Comparison of ENCODE assay signal across 25 cellular contexts in the genomic region with DNA sequence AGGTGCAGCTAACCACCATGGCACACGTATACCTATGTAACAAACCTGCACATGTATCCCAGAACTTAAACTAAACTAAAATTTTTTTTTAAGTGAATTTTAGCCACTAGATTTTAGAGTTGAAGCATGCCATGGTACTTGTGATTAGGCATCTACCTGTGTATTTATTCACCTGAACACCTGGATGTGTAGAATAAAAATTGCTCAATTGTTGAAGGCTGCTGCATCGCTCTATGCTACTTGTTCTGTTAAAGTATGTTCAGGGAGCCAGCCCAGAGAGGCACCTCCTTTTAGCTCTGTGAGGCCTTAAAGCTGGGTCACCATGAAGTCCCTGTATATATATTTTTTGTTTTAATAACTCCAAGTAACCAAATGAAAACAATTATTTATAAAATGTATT. TPM values are rescaled to one million over a fixed set of nuclear protein-coding genes. Genes with fewer than 3 reads are reported as not detected.
"Had no signal": no experiment of that assay in that cellular context is flagged by ENCODE, and none has a peak within 500 bp of the region (broad histone marks: within the 10 kb centered on the region; RNA-seq: fewer than 3 reads in every experiment).

No MANE protein-coding gene starts in this region.

- DNase-seq: activated B cell treated with CpG ODN at 0.5 μM for 24 hours; activated CD4-positive, alpha-beta memory T cell treated with anti-CD3 and anti-CD28 coated beads, Interleukin-2, amount 10 ng/mL, durations not matched to agents 7 days and 5 days; activated CD4-positive, alpha-beta T cell treated with anti-CD3 and anti-CD28 coated beads for 48 hours; activated CD4-positive, alpha-beta T cell treated with anti-CD3 and anti-CD28 coated beads, Interleukin-2, amount 10 ng/mL, durations not matched to agents 7 days and 5 days; activated CD4-positive, alpha-beta T cell treated with anti-CD3 and anti-CD28 coated beads, Interleukin-2, amount 50 U/mL, for 48 hours; activated CD4-positive, CD25-positive, alpha-beta regulatory T cell treated with anti-CD3 and anti-CD28 coated beads, Interleukin-2, amount 50 U/mL, for 72 hours; activated CD8-positive, alpha-beta memory T cell treated with anti-CD3 and anti-CD28 coated beads for 24 hours; activated CD8-positive, alpha-beta memory T cell treated with anti-CD3 and anti-CD28 coated beads, Interleukin-2, amount 10 ng/mL, durations not matched to agents 7 days and 5 days; activated CD8-positive, alpha-beta memory T cell treated with anti-CD3 and anti-CD28 coated beads, Interleukin-2, amount 50 U/mL, for 48 hours; activated CD8-positive, alpha-beta T cell treated with anti-CD3 and anti-CD28 coated beads, Interleukin-2, amount 10 ng/mL, durations not matched to agents 7 days and 5 days; activated effector memory CD4-positive, alpha-beta T cell treated with Interleukin-2 at 50 U/mL for 16 hours; activated gamma-delta T cell; activated naive CD4-positive, alpha-beta T cell treated with anti-CD3 and anti-CD28 coated beads, Interleukin-2, amount 10 ng/mL, durations not matched to agents 7 days and 5 days; activated naive CD4-positive, alpha-beta T cell treated with Interleukin-2 at 50 U/mL for 16 hours; activated naive CD8-positive, alpha-beta T cell treated with anti-CD3 and anti-CD28 coated beads, Interleukin-2, amount 10 ng/mL, durations not matched to agents 7 days and 5 days; activated naive CD8-positive, alpha-beta T cell treated with anti-CD3 and anti-CD28 coated beads, Interleukin-2, amount 50 U/mL, for 24 hours; activated T-cell treated with anti-CD3 and anti-CD28 coated beads, Interleukin-2, amount 50 U/mL, for 24 hours; activated T-cell treated with anti-CD3 and anti-CD28 coated beads, Interleukin-2, amount 50 U/mL, for 48 hours; aorta; central memory CD4-positive, alpha-beta T cell; T-helper 1 cell; T-helper 2 cell; T-helper 9 cell had no signal

- ATAC-seq: activated CD8-positive, alpha-beta memory T cell treated with anti-CD3 and anti-CD28 coated beads, Interleukin-2, amount 10 ng/mL, durations not matched to agents 7 days and 5 days; activated CD8-positive, alpha-beta T cell treated with anti-CD3 and anti-CD28 coated beads, Interleukin-2, amount 10 ng/mL, durations not matched to agents 7 days and 5 days; activated naive CD8-positive, alpha-beta T cell treated with anti-CD3 and anti-CD28 coated beads, Interleukin-2, amount 50 U/mL, for 24 hours had no signal

- FAIRE-seq: TTC549 had no signal

RNA-seq across cellular contexts. Expression of gene SLC22A3, which starts 28.3 kb away (rescaled TPM):
- total RNA-seq: activated B cell treated with CpG ODN at 0.5 μM for 24 hours; activated CD4-positive, alpha-beta memory T cell treated with anti-CD3 and anti-CD28 coated beads, Interleukin-2, amount 10 ng/mL, durations not matched to agents 7 days and 5 days; activated CD4-positive, alpha-beta T cell treated with anti-CD3 and anti-CD28 coated beads, Interleukin-2, amount 10 ng/mL, durations not matched to agents 7 days and 5 days; activated CD8-positive, alpha-beta memory T cell treated with anti-CD3 and anti-CD28 coated beads, Interleukin-2, amount 10 ng/mL, durations not matched to agents 7 days and 5 days; activated CD8-positive, alpha-beta T cell treated with anti-CD3 and anti-CD28 coated beads, Interleukin-2, amount 10 ng/mL, durations not matched to agents 7 days and 5 days; activated naive CD8-positive, alpha-beta T cell treated with anti-CD3 and anti-CD28 coated beads, Interleukin-2, amount 10 ng/mL, durations not matched to agents 7 days and 5 days; activated T-helper 2 cell treated with anti-CD3 and anti-CD28 coated beads, Interferon-gamma antibody, Interleukin-2, Interleukin-4, amounts not matched to agents 10 μg/mL and 5 μg/mL and 100 μg/mL, durations not matched to agents 14 hours and 24 hours and 36 hours had no signal
